ENCODE assay signal across 8 cellular contexts in genomic region chr6:63635563-63636515, GRCh38. TPM values are rescaled to one million over a fixed set of nuclear protein-coding genes. Genes with fewer than 3 reads are reported as not detected.
DNase-seq lines count a peak whose midpoint lies in the region; ATAC-seq and TF ChIP-seq lines count a peak whose summit lies in the region.

PHF3 (plus strand) TSS chr6:63635802; CDS start chr6:63646552, 10,750 bp downstream.

- H3K4me3 ChIP-seq in epithelial cell of esophagus (ENCODE audit: low read length) (peak within 1 kb of the TSS; percentile 81), mucosa of descending colon (peak within 1 kb of the TSS; percentile 88)

- DNase-seq in DMS153 treated with DMSO at 0.1 percent for 48 hours (lab: John Stamatoyannopoulos, UW; ENCODE audit: unreplicated experiment) (peak; percentile 80), OCI-M2 (lab: John Stamatoyannopoulos, UW; ENCODE audit: unreplicated experiment) (peak; percentile 84), activated T-cell treated with anti-CD3 and anti-CD28 coated beads for 4 hours (peak; percentile 82), epithelial cell of esophagus (ENCODE audit: low read depth) (peak; percentile 90), mucosa of descending colon (peak; percentile 91 to 94 (median 93))
- peak; percentile 86 for DNase-seq in stimulated activated CD8-positive, alpha-beta memory T cell treated with anti-CD3 and anti-CD28 coated beads, Interleukin-4, amount 100 ng/mL, for 24 hours (ENCODE audit: low read depth)

- TF ChIP-seq RAD21 in Ishikawa (IDR thresholded peaks at IDR 0.05; ENCODE audit: low read depth) = no peak

- intact Hi-C loops in mucosa of descending colon (cut with DNase I, micrococcal nuclease) = loop anchor here in 1 of 2 donors (5.0 kb wide), 1 partner anchor 36 kb away; no protein-coding TSS in a partner anchor

- TF ChIP-seq CTCF in epithelial cell of esophagus (IDR thresholded peaks at IDR 0.05; ENCODE audit: insufficient read depth, low read depth, low read length, missing control alignments) (peak; percentile 14), mucosa of descending colon (IDR thresholded peaks at IDR 0.05) (no peak)

- H3K36me3 ChIP-seq in mucosa of descending colon (ENCODE audit: low read depth) = peaks cover 4% of the 10 kb centered on the region

- peak; percentile 45 for TF ChIP-seq EP300 in Ishikawa (IDR thresholded peaks at IDR 0.05; ENCODE audit: borderline replicate concordance)

- H3K4me1 ChIP-seq in mucosa of descending colon (ENCODE audit: low read depth) = peaks cover 36% of the 10 kb centered on the region

- ATAC-seq in GM21576 (IDR thresholded peaks at IDR 0.05; ENCODE audit: unreplicated experiment) (peak; percentile 88), mucosa of descending colon (peak; percentile 96)

- H3K9me3 ChIP-seq in mucosa of descending colon = no peaks in the 10 kb centered on the region

TF ChIP-seq in Ishikawa, 13 proteins besides CTCF, POLR2A, EP300 and RAD21:
- no peak for TF ChIP-seq CREB1 (IDR thresholded peaks at IDR 0.05; ENCODE audit: low read depth)
- TF ChIP-seq USF1 (IDR thresholded peaks at IDR 0.05) = peak; percentile 96
- no peak for TF ChIP-seq REST (IDR thresholded peaks at IDR 0.05; ENCODE audit: low read depth)
- no peak; the same call in 1 of the 2 replicates for TF ChIP-seq TEAD4 (IDR thresholded peaks at IDR 0.05)
- TF ChIP-seq TCF12 (IDR thresholded peaks at IDR 0.05; ENCODE audit: low read depth) = peak; percentile 50; the same call in 1 of the 2 replicates
- no peak for TF ChIP-seq EGR1 (IDR thresholded peaks at IDR 0.05)
- TF ChIP-seq TAF1 (IDR thresholded peaks at IDR 0.05; ENCODE audit: low read depth) = peak; percentile 59
- peak; percentile 80 for TF ChIP-seq MAX (IDR thresholded peaks at IDR 0.05)
- TF ChIP-seq NFIC (IDR thresholded peaks at IDR 0.05) = no peak; the same call in 1 of the 2 replicates
- peak; percentile 82 for TF ChIP-seq YY1 (IDR thresholded peaks at IDR 0.05; ENCODE audit: low read depth)
- TF ChIP-seq FOXM1 (IDR thresholded peaks at IDR 0.05; ENCODE audit: borderline replicate concordance, low read depth) = no peak
- peak; percentile 98 for TF ChIP-seq CEBPB (IDR thresholded peaks at IDR 0.05)
- peak; percentile 64; the same call in 1 of the 2 replicates for TF ChIP-seq ZBTB7A (IDR thresholded peaks at IDR 0.05; ENCODE audit: low read depth)
TF ChIP-seq in Ishikawa: peak in this region for 7.

RNA-seq across cellular contexts. Expression of gene PHF3, which starts in this region (rescaled TPM):
- total RNA-seq in mucosa of descending colon = 10 to 100 TPM; 49.7 to 78.0 (median 75.8) TPM

Comparison
In these comparisons a context has a peak if more than half of its experiments do, and no peak if none do; other contexts are left out.
1. Peak in every context shown above with its lines: DNase-seq, ATAC-seq and H3K4me3 ChIP-seq.